ENCODE assay signal across 8 cellular contexts in the genomic region with DNA sequence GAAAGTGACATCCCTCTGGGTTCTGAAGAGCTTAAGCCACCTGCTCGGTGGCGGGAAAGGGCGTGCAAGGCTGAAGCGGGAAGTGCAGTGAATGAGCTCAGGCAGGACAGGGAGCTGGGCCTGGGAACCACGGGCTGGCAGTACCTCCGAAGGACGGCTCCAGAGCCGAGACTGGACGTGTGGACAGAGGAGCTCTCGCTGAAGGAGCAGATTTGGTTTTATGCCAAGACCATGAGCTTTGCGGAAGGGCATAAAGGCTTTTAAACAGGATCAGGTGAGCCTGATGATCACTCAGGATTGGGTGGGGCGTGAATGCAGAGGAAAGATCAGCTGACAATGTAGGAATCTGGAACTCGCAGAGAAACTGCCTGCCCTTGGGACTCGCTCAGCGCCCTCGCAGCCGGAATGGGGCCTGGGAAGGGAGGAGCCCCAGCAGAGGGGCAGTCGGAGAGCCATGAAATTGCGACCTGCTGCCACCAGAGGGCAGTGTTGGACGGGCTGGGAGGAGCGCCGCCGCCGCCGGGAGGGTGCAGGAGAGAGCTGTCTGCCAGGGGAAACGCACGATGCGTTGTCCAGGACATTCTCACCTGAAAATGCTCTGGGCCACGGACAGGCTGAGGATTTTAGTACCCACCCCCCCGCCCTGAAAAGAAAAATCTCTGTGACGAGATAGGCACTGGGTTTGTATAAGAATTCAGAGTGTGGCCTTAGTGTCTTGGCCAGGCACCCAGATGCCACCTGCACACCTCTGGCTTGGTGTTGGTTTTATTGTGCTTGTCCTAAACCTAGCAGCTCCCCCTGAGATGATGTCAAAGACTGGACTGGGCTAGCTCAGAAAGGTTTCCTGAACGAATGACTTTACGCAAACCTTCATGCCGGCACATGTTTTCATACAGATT.
DNase-seq lines count a peak whose midpoint lies in the region; ATAC-seq and TF ChIP-seq lines count a peak whose summit lies in the region.

No MANE protein-coding gene starts in this region.

- H3K79me2 ChIP-seq in ACC112 (ENCODE audit: control insufficient read depth, insufficient read depth, low read length, unreplicated experiment) = no peaks in the 10 kb centered on the region

- DNase-seq in NCI-H1105 treated with DMSO at 0.1 percent for 48 hours (lab: John Stamatoyannopoulos, UW) (peak; percentile 85), activated B cell treated with CpG ODN at 0.5 μM for 24 hours (peak; percentile 39), choroid plexus epithelial cell (ENCODE audit: low read depth) (peak; percentile 86), left lung (peak; percentile 78 to 93)
- peak; percentile 48 for DNase-seq in stimulated activated CD4-positive, alpha-beta T cell treated with anti-CD3 and anti-CD28 coated beads, Interleukin-4, amount 100 ng/mL, for 24 hours

- no peak overlapping the region for H3K4me3 Mint-ChIP-seq in activated B cell treated with CpG ODN at 0.5 μM for 24 hours

- no peak for TF ChIP-seq CTCF in activated B cell treated with CpG ODN at 0.5 μM for 24 hours (IDR thresholded peaks at IDR 0.05)
- peak; percentile 93 for TF ChIP-seq CTCF in choroid plexus epithelial cell (conservative IDR thresholded peaks at IDR 0.05; ENCODE audit: low read depth, low read length)
- peak; percentile 87 to 97 for TF ChIP-seq CTCF in left lung (IDR thresholded peaks at IDR 0.05)

- H3K9me3 Mint-ChIP-seq in activated B cell treated with CpG ODN at 0.5 μM for 24 hours = no peaks in the 10 kb centered on the region

- no peaks in the 10 kb centered on the region for H3K4me1 Mint-ChIP-seq in activated B cell treated with CpG ODN at 0.5 μM for 24 hours

- no peaks in the 10 kb centered on the region for H3K36me3 ChIP-seq in ACC112 (ENCODE audit: insufficient read depth, low read length)
- H3K36me3 ChIP-seq in left lung = no peaks in the 10 kb centered on the region

- peaks cover 6% of the 10 kb centered on the region; the same call in 1 of the 2 replicates for H3K27me3 ChIP-seq in ACC112 (ENCODE audit: insufficient read depth, low read length)
- H3K27me3 ChIP-seq in left lung = peaks cover 0 to 61% of the 10 kb centered on the region in 2 donors

- no peaks in the 10 kb centered on the region for H3K36me3 Mint-ChIP-seq in activated B cell treated with CpG ODN at 0.5 μM for 24 hours (ENCODE audit: low read depth)

- intact Hi-C loops in activated B cell treated with CpG ODN at 0.5 μM for 24 hours (cut with micrococcal nuclease) = no loop called here
- intact Hi-C loops in left lung (cut with DNase I) = no loop called here

- POLR2A ChIA-PET in activated B cell treated with CpG ODN at 0.5 μM for 24 hours (lab: Charles Lee) = no interaction called here

- no peaks in the 10 kb centered on the region for H3K9me3 ChIP-seq in left lung

- H2AFZ ChIP-seq in ACC112 (ENCODE audit: low read length, unreplicated experiment) = no peak overlapping the region

- H3K27ac Mint-ChIP-seq in activated B cell treated with CpG ODN at 0.5 μM for 24 hours = no peak overlapping the region

- peaks cover 9% of the 10 kb centered on the region for H3K27me3 Mint-ChIP-seq in activated B cell treated with CpG ODN at 0.5 μM for 24 hours

- peak overlapping the region; percentile 39; the same call in 1 of the 2 replicates for H3K4me3 ChIP-seq in ACC112 (ENCODE audit: low read depth, low read length)
- peak overlapping the region; percentile 42 for H3K4me3 ChIP-seq in choroid plexus epithelial cell (ENCODE audit: low read depth, low read length)
- H3K4me3 ChIP-seq in left lung = no peak overlapping the region

- ATAC-seq in GM18499 (IDR thresholded peaks at IDR 0.05; ENCODE audit: insufficient read depth, unreplicated experiment) = peak; percentile 80
- ATAC-seq in HG02852 (IDR thresholded peaks at IDR 0.05; ENCODE audit: unreplicated experiment) = peak; percentile 83
- ATAC-seq in activated B cell treated with CpG ODN at 0.5 μM for 24 hours (ENCODE audit: low read depth) = peak; percentile 40
- ATAC-seq in left lung = peak; percentile 99

- no peak overlapping the region for H3K27ac ChIP-seq in ACC112 (ENCODE audit: low read depth, low read length)
- no peak overlapping the region for H3K27ac ChIP-seq in left lung

- H3K4me1 ChIP-seq in ACC112 (ENCODE audit: control insufficient read depth, insufficient read depth, low read length, unreplicated experiment) (no peaks in the 10 kb centered on the region), left lung (no peaks in the 10 kb centered on the region)

- CTCF ChIA-PET in activated B cell treated with CpG ODN at 0.5 μM for 24 hours (lab: Charles Lee) = interaction anchor here (1.2 kb wide), 1 partner anchor 61 kb away, joined by 3 read pairs; no protein-coding TSS in a partner anchor

Comparison
In these comparisons a context has a peak if more than half of its experiments do, and no peak if none do; other contexts are left out.
1. H3K4me3 ChIP-seq: peak in ACC112 (single experiment) and choroid plexus epithelial cell (single experiment); none in left lung (0 of 2).
2. ATAC-seq: peak in every context shown above with its lines; median percentile 99 in left lung; 83 in HG02852; 80 in GM18499; 40 in activated B cell treated with CpG ODN at 0.5 μM for 24 hours.
3. Peak in every context shown above with its lines, with median percentiles within 50 percentile points of each other: DNase-seq.